ENCODE assay signal across 2 cellular contexts in the genomic region with DNA sequence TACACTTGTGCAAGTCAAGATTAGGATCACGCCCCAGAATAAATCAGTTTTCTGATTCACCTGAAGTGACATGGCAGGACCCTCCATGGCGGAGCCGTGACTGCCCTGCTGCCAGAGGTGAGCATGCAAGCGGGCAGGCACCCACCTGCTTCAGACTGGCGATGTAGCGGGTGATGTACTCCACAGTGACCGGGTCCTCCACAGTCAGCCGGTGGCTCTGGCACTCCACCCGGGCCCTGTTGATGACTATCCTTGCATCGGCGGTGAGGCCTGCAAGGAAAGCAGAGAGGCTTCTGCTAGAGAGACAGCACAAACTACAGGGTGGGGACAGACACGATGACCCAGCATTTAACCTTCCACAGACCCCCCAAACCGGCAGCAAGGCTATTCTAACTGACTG.
A peak's percentile ranks its signal among the peaks of the same experiment; 100 is the strongest.
TF ChIP-seq lines count a peak whose summit lies in the region.

No MANE protein-coding gene starts in this region.

TF ChIP-seq in WTC11, 78 proteins besides CTCF, POLR2A, EP300 and RAD21:
- TF ChIP-seq FOXP4 (CRISPR knock-in tag; IDR thresholded peaks at IDR 0.05) (no peak), ATF2 (CRISPR knock-in tag; IDR thresholded peaks at IDR 0.05; ENCODE audit: borderline replicate concordance, low read depth) (no peak), ZBTB21 (CRISPR knock-in tag; IDR thresholded peaks at IDR 0.05; ENCODE audit: borderline replicate concordance) (no peak), CREM (CRISPR knock-in tag; IDR thresholded peaks at IDR 0.05) (no peak), FOXK1 (CRISPR knock-in tag; IDR thresholded peaks at IDR 0.05) (no peak), GABPB1 (CRISPR knock-in tag; IDR thresholded peaks at IDR 0.05) (no peak), JUN (CRISPR knock-in tag; IDR thresholded peaks at IDR 0.05) (no peak), TEAD4 (CRISPR knock-in tag; IDR thresholded peaks at IDR 0.05) (no peak)
- TF ChIP-seq, protein P1, sequence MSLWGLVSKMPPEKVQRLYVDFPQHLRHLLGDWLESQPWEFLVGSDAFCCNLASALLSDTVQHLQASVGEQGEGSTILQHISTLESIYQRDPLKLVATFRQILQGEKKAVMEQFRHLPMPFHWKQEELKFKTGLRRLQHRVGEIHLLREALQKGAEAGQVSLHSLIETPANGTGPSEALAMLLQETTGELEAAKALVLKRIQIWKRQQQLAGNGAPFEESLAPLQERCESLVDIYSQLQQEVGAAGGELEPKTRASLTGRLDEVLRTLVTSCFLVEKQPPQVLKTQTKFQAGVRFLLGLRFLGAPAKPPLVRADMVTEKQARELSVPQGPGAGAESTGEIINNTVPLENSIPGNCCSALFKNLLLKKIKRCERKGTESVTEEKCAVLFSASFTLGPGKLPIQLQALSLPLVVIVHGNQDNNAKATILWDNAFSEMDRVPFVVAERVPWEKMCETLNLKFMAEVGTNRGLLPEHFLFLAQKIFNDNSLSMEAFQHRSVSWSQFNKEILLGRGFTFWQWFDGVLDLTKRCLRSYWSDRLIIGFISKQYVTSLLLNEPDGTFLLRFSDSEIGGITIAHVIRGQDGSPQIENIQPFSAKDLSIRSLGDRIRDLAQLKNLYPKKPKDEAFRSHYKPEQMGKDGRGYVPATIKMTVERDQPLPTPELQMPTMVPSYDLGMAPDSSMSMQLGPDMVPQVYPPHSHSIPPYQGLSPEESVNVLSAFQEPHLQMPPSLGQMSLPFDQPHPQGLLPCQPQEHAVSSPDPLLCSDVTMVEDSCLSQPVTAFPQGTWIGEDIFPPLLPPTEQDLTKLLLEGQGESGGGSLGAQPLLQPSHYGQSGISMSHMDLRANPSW (CRISPR knock-in tag; conservative IDR thresholded peaks at IDR 0.05; ENCODE audit: low read depth), result no peak
- TF ChIP-seq, protein P2, sequence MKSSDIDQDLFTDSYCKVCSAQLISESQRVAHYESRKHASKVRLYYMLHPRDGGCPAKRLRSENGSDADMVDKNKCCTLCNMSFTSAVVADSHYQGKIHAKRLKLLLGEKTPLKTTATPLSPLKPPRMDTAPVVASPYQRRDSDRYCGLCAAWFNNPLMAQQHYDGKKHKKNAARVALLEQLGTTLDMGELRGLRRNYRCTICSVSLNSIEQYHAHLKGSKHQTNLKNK (CRISPR knock-in tag; IDR thresholded peaks at IDR 0.05), result no peak
- TF ChIP-seq, protein P3, sequence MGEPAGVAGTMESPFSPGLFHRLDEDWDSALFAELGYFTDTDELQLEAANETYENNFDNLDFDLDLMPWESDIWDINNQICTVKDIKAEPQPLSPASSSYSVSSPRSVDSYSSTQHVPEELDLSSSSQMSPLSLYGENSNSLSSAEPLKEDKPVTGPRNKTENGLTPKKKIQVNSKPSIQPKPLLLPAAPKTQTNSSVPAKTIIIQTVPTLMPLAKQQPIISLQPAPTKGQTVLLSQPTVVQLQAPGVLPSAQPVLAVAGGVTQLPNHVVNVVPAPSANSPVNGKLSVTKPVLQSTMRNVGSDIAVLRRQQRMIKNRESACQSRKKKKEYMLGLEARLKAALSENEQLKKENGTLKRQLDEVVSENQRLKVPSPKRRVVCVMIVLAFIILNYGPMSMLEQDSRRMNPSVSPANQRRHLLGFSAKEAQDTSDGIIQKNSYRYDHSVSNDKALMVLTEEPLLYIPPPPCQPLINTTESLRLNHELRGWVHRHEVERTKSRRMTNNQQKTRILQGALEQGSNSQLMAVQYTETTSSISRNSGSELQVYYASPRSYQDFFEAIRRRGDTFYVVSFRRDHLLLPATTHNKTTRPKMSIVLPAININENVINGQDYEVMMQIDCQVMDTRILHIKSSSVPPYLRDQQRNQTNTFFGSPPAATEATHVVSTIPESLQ (CRISPR knock-in tag; IDR thresholded peaks at IDR 0.05), result no peak
- TF ChIP-seq, protein P4, sequence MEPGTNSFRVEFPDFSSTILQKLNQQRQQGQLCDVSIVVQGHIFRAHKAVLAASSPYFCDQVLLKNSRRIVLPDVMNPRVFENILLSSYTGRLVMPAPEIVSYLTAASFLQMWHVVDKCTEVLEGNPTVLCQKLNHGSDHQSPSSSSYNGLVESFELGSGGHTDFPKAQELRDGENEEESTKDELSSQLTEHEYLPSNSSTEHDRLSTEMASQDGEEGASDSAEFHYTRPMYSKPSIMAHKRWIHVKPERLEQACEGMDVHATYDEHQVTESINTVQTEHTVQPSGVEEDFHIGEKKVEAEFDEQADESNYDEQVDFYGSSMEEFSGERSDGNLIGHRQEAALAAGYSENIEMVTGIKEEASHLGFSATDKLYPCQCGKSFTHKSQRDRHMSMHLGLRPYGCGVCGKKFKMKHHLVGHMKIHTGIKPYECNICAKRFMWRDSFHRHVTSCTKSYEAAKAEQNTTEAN (CRISPR knock-in tag; IDR thresholded peaks at IDR 0.05), result no peak
TF ChIP-seq in WTC11: peak in this region for 0.

TF ChIP-seq in H1, 55 proteins besides CTCF, POLR2A, EP300 and RAD21:
- TF ChIP-seq ATF3 (IDR thresholded peaks at IDR 0.05; ENCODE audit: insufficient read depth, low read depth, low read length), result no peak
- TF ChIP-seq HDAC2 (IDR thresholded peaks at IDR 0.05; ENCODE audit: borderline replicate concordance in 1 of 2, low read depth in 2 of 2, low read length in 2 of 2), result no peak
- TF ChIP-seq ZNF274 (IDR thresholded peaks at IDR 0.05; ENCODE audit: borderline replicate concordance, extremely low read depth, low read length), result no peak
- TF ChIP-seq SUZ12 (IDR thresholded peaks at IDR 0.05; ENCODE audit: low read length), result no peak
- peak; percentile 57 for TF ChIP-seq POLR2AphosphoS5 (IDR thresholded peaks at IDR 0.05; ENCODE audit: low read depth, low read length)
- TF ChIP-seq CBX8 (IDR thresholded peaks at IDR 0.05; ENCODE audit: borderline replicate concordance, low read depth, low read length), result no peak
